ENCODE assay signal across 8 cellular contexts in the genomic region with DNA sequence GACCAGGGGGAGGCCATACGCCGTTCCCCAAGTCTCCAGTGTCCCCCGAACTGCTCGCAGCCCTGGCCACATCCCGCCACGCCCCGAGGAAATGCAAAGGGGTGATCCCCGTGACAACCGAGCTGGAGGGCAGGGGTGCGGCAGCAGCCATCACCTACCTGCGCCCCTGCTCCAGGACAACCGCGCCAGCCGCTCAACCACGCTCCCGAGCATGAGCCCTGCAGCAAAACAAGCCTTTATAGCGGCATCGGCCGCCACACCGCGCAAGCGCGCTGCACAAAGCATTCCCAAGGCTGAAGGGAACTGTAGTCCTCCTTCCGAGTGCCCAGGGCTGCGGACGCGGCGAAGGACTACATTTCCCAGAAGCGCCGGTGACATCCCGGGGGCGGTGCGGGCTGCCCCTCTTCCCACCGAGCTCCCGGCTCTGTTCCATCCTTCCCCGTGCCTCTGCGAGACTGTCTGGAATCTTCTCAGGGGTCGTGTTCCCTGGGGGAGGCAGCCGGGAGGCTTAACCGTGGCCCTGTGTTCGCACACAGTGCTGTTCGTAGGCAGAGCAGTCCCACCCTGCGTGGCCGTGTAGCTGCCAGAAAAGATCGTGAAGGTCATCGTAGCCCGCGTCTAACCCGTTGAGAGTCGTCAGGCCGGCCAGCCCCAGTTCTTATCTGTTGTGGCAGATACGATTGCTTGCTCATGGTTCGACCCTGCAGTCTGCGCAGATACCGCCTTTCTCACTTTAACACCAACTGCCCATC. TPM values are rescaled to one million over a fixed set of nuclear protein-coding genes. Genes with fewer than 3 reads are reported as not detected.
DNase-seq lines count a peak whose midpoint lies in the region; ATAC-seq and TF ChIP-seq lines count a peak whose summit lies in the region.

A gene (minus strand): TSS at position 213 of the 752 bp plus-strand sequence. CDS start 3,492 bp downstream, outside the sequence.

- peak within 1 kb of the TSS; percentile 100 for H3K4me3 Mint-ChIP-seq in CD4-positive, CD25-positive, alpha-beta regulatory T cell
- peak within 1 kb of the TSS; percentile 99 for H3K4me3 Mint-ChIP-seq in activated CD4-positive, alpha-beta memory T cell treated with anti-CD3 and anti-CD28 coated beads, Interleukin-2, amount 10 ng/mL, durations not matched to agents 7 days and 5 days

- ATAC-seq in CD4-positive, CD25-positive, alpha-beta regulatory T cell (ENCODE audit: low read depth in 2 of 2), result peak; percentile 92 to 94
- ATAC-seq in GM19438 (IDR thresholded peaks at IDR 0.05; ENCODE audit: low read depth, unreplicated experiment) (peak; percentile 98), HG03575 (IDR thresholded peaks at IDR 0.05; ENCODE audit: extremely low read depth, insufficient number of reproducible peaks, low FRiP score, unreplicated experiment) (peak; percentile 72), lung (ENCODE audit: insufficient read depth, low FRiP score) (peak; percentile 100)

- peak within 1 kb of the TSS; percentile 72 for H3K4me3 ChIP-seq in CD4-positive, CD25-positive, alpha-beta regulatory T cell (ENCODE audit: low read depth, low read length)
- H3K4me3 ChIP-seq in ectodermal cell (ENCODE audit: insufficient read depth, low read depth, low read length) (peak within 1 kb of the TSS; percentile 99), lung (peak within 1 kb of the TSS; percentile 98)

- H3K27me3 Mint-ChIP-seq in CD4-positive, CD25-positive, alpha-beta regulatory T cell, result peaks cover 29% of the 10 kb centered on the region
- H3K27me3 Mint-ChIP-seq in activated CD4-positive, alpha-beta memory T cell treated with anti-CD3 and anti-CD28 coated beads, Interleukin-2, amount 10 ng/mL, durations not matched to agents 7 days and 5 days, result peaks cover 15% of the 10 kb centered on the region

- POLR2A ChIA-PET in activated CD4-positive, alpha-beta memory T cell treated with anti-CD3 and anti-CD28 coated beads, Interleukin-2, amount 10 ng/mL, durations not matched to agents 7 days and 5 days (lab: Charles Lee), result interaction anchor here (0.8 to 1.3 kb wide), 3 partner anchors 117 to 320 kb away, joined by 3 read pairs; a partner anchor contains a TSS

- peak within 1 kb of the TSS; percentile 33 for H3K27ac ChIP-seq in CD4-positive, CD25-positive, alpha-beta regulatory T cell (ENCODE audit: insufficient read depth, low read length, poor library complexity, severe bottlenecking)
- H3K27ac ChIP-seq in ectodermal cell (ENCODE audit: insufficient read depth, low read depth, low read length, poor library complexity, severe bottlenecking) (peak within 1 kb of the TSS; percentile 79), lung (ENCODE audit: low read depth in 1 of 2, low read length in 1 of 2) (peak within 1 kb of the TSS; percentile 84 to 85)

- peak; percentile 76 to 89 (median 82) for DNase-seq in CD4-positive, CD25-positive, alpha-beta regulatory T cell
- DNase-seq in NCI-H82 (lab: John Stamatoyannopoulos, UW) (peak; percentile 99), lung (ENCODE audit: low spot score) (peak; percentile 91)
- DNase-seq in activated CD4-positive, alpha-beta memory T cell treated with anti-CD3 and anti-CD28 coated beads, Interleukin-2, amount 10 ng/mL, durations not matched to agents 7 days and 5 days, result peak; percentile 85
- DNase-seq in stimulated activated CD4-positive, alpha-beta T cell treated with anti-CD3 and anti-CD28 coated beads, TNF-alpha, amount 100 ng/mL, for 4 hours (ENCODE audit: low read depth in 3 of 3), result peak; percentile 68 to 71 (median 69)

- CTCF ChIA-PET in activated CD4-positive, alpha-beta memory T cell treated with anti-CD3 and anti-CD28 coated beads, Interleukin-2, amount 10 ng/mL, durations not matched to agents 7 days and 5 days (lab: Charles Lee), result interaction anchor here (0.6 to 2.5 kb wide), 25 partner anchors 11 to 288 kb away, joined by 3 to 20 read pairs (median 4); a partner anchor contains a TSS

- H3K27ac Mint-ChIP-seq in CD4-positive, CD25-positive, alpha-beta regulatory T cell, result peak within 1 kb of the TSS; percentile 93 to 96 (median 94)
- H3K27ac Mint-ChIP-seq in activated CD4-positive, alpha-beta memory T cell treated with anti-CD3 and anti-CD28 coated beads, Interleukin-2, amount 10 ng/mL, durations not matched to agents 7 days and 5 days, result peak within 1 kb of the TSS; percentile 83

- peaks cover 16% of the 10 kb centered on the region for H3K4me1 ChIP-seq in CD4-positive, CD25-positive, alpha-beta regulatory T cell (ENCODE audit: control insufficient read depth, insufficient read depth, low read length, poor library complexity, severe bottlenecking)
- peaks cover 8% of the 10 kb centered on the region for H3K4me1 ChIP-seq in ectodermal cell (ENCODE audit: control insufficient read depth, insufficient read depth, low read length)
- peaks cover 6 to 9% of the 10 kb centered on the region in 2 donors for H3K4me1 ChIP-seq in lung (ENCODE audit: control insufficient read depth in 2 of 2, insufficient read depth in 2 of 2, low read length in 2 of 2)

- 2% methylated on average over 55 of the region's 55 CpGs for WGBS in ectodermal cell, 2 experiments
- WGBS in lung, 2 donors, result 0 to 1% methylated on average over 55 of the region's 55 CpGs

- peaks cover 4% of the 10 kb centered on the region for H3K36me3 Mint-ChIP-seq in CD4-positive, CD25-positive, alpha-beta regulatory T cell
- H3K36me3 Mint-ChIP-seq in activated CD4-positive, alpha-beta memory T cell treated with anti-CD3 and anti-CD28 coated beads, Interleukin-2, amount 10 ng/mL, durations not matched to agents 7 days and 5 days (ENCODE audit: low read depth), result peaks cover 10% of the 10 kb centered on the region

- peaks cover 4 to 32% (median 22%) of the 10 kb centered on the region in 4 donors for H3K4me1 Mint-ChIP-seq in CD4-positive, CD25-positive, alpha-beta regulatory T cell
- peaks cover 45% of the 10 kb centered on the region for H3K4me1 Mint-ChIP-seq in activated CD4-positive, alpha-beta memory T cell treated with anti-CD3 and anti-CD28 coated beads, Interleukin-2, amount 10 ng/mL, durations not matched to agents 7 days and 5 days

- H3K36me3 ChIP-seq in CD4-positive, CD25-positive, alpha-beta regulatory T cell (ENCODE audit: control insufficient read depth, insufficient read depth, low read length), result no peaks in the 10 kb centered on the region
- peaks cover 5% of the 10 kb centered on the region for H3K36me3 ChIP-seq in ectodermal cell (ENCODE audit: control insufficient read depth, insufficient read depth, low read length)
- H3K36me3 ChIP-seq in lung (ENCODE audit: control insufficient read depth in 2 of 2, insufficient read depth in 2 of 2, low read length in 2 of 2), result peaks cover 3 to 4% of the 10 kb centered on the region in 2 donors

- peaks cover 3% of the 10 kb centered on the region for H3K27me3 ChIP-seq in CD4-positive, CD25-positive, alpha-beta regulatory T cell (ENCODE audit: control insufficient read depth, insufficient read depth, low read length)
- H3K27me3 ChIP-seq in ectodermal cell (ENCODE audit: control insufficient read depth, insufficient read depth, low read length, poor library complexity, severe bottlenecking), result no peaks in the 10 kb centered on the region
- no peaks in the 10 kb centered on the region for H3K27me3 ChIP-seq in lung (ENCODE audit: control insufficient read depth, insufficient read depth)

- no peaks in the 10 kb centered on the region for H3K9me3 ChIP-seq in CD4-positive, CD25-positive, alpha-beta regulatory T cell (ENCODE audit: control insufficient read depth in 2 of 2, low read length in 2 of 2)
- H3K9me3 ChIP-seq in ectodermal cell (ENCODE audit: control insufficient read depth, low read length) (no peaks in the 10 kb centered on the region), lung (ENCODE audit: control insufficient read depth in 2 of 2, insufficient read depth in 1 of 2, low read length in 1 of 2) (peaks cover 0 to 2% of the 10 kb centered on the region in 2 donors)

- TF ChIP-seq CTCF in lung (IDR thresholded peaks at IDR 0.05; ENCODE audit: control extremely low read depth, extremely low read depth), result no peak

- H3K9me3 Mint-ChIP-seq in CD4-positive, CD25-positive, alpha-beta regulatory T cell, result peaks cover 0 to 4% (median 0%) of the 10 kb centered on the region in 7 donors
- no peaks in the 10 kb centered on the region for H3K9me3 Mint-ChIP-seq in activated CD4-positive, alpha-beta memory T cell treated with anti-CD3 and anti-CD28 coated beads, Interleukin-2, amount 10 ng/mL, durations not matched to agents 7 days and 5 days

RNA-seq across cellular contexts. Expression of the gene that starts here (rescaled TPM):
- total RNA-seq in CD4-positive, CD25-positive, alpha-beta regulatory T cell, result 27.1 TPM
- polyA plus RNA-seq in CD4-positive, CD25-positive, alpha-beta regulatory T cell, result 10 to 100 TPM; 12.4 to 16.6 (median 13.5) TPM
- 10 to 100 TPM; 24.1 to 25.3 TPM for total RNA-seq in activated CD4-positive, alpha-beta memory T cell treated with anti-CD3 and anti-CD28 coated beads, Interleukin-2, amount 10 ng/mL, durations not matched to agents 7 days and 5 days
- polyA plus RNA-seq in ectodermal cell (2013, experiment 1 of 4), result 51.1 TPM
- polyA plus RNA-seq in ectodermal cell (2013, experiment 2 of 4), result 55.4 TPM
- polyA plus RNA-seq in ectodermal cell (2013, experiment 3 of 4), result 35.2 TPM
- polyA plus RNA-seq in ectodermal cell (2013, experiment 4 of 4), result 40.1 TPM
- 10 to 100 TPM; 29.5 to 78.1 TPM for total RNA-seq in lung
- 10 to 100 TPM; 12.1 to 12.4 TPM for polyA plus RNA-seq in lung

Comparison
In these comparisons a context has a peak if more than half of its experiments do, and no peak if none do; other contexts are left out.
1. Peak in every context shown above with its lines: DNase-seq, ATAC-seq, H3K4me3 ChIP-seq and H3K27ac ChIP-seq.
2. H3K27ac ChIP-seq: peak in every context shown above with its lines; median percentile 84 in lung; 79 in ectodermal cell; 33 in CD4-positive, CD25-positive, alpha-beta regulatory T cell.